In the genomic region with DNA sequence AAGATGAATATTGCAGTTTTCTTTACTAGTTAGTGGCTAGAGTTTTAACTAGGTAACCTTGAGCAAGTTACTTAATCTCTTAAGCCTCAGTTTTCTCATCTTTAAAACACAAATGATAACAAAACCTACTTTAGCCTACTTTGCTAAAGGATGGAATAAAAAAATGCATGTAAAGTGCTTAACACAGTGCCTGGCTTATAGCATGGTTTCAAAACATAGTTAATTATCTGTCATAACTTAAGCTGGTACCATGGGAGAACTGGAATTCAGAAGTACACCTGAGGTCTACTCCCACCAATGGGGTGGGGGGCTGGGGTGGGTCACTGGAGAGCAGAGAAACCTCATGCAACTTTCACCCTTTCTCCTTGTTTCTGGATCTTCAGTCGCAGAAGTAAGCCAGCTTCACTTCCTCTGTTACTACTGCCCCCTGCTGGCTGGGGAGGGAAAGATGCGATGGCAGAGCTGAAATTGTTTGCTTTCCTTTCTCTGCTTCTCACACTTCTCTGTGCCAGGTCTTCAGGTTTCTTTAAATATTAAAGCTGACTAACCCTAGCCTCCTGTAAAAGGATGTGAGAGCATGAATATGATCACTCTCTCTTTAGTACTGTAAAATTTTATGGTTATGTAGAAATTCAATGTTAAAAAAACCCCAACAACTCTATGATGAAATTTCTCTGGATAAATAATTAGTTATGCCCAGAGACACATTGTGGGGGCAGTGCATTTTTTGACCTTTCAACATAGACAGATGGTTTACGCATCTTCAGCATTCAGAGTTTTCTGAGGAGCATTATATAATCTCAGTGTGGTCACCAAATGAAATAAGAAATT, we compare ENCODE assay signal across 8 cellular contexts.
DNase-seq lines count a peak whose midpoint lies in the region; ATAC-seq and TF ChIP-seq lines count a peak whose summit lies in the region.

No MANE protein-coding gene starts in this region.

- ATAC-seq in body of pancreas, result peak; percentile 86
- ATAC-seq in GM21528 (IDR thresholded peaks at IDR 0.05; ENCODE audit: low FRiP score, unreplicated experiment), result no peak

- H3K27me3 ChIP-seq in body of pancreas (no peaks in the 10 kb centered on the region), spleen (replicated peaks in 1 of 7) (peaks cover 0 to 27% (median 0%) of the 10 kb centered on the region in 7 donors)

- WGBS in body of pancreas, 2 donors, result 6 to 11% methylated on average over 3 of the region's 3 CpGs
- WGBS in spleen, 5 donors, result 21 to 28% (median 23%) methylated on average over 3 of the region's 3 CpGs

- peak; percentile 68 for DNase-seq in Daoy (ENCODE audit: low read depth)
- DNase-seq in GOT3 (lab: John Stamatoyannopoulos, UW), result peak; percentile 28
- DNase-seq in NAMALWA (ENCODE audit: low spot score), result peak; percentile 84
- DNase-seq in T1000 (lab: John Stamatoyannopoulos, UW), result peak; percentile 51
- DNase-seq in body of pancreas, result peak; percentile 80 to 84 (median 82)
- DNase-seq in iPS-NIHi7 (ENCODE audit: extremely low spot score), result peak; percentile 85
- DNase-seq in spleen, result peak; percentile 92

- H3K4me1 ChIP-seq in body of pancreas, result peaks cover 34% of the 10 kb centered on the region
- H3K4me1 ChIP-seq in spleen, result peaks cover 0 to 12% (median 6%) of the 10 kb centered on the region in 6 donors

- no peaks in the 10 kb centered on the region for H3K9me3 ChIP-seq in body of pancreas
- H3K9me3 ChIP-seq in spleen, result peaks cover 0 to 1% (median 0%) of the 10 kb centered on the region in 8 donors

- H3K36me3 ChIP-seq in body of pancreas (replicated peaks in 1 of 2; ENCODE audit: insufficient read depth in 1 of 2, low read depth in 2 of 2) (no peaks in the 10 kb centered on the region), spleen (no peaks in the 10 kb centered on the region)

- peak; percentile 67 to 82 (median 76) for TF ChIP-seq CTCF in body of pancreas (IDR thresholded peaks at IDR 0.05)
- TF ChIP-seq CTCF in spleen (IDR thresholded peaks at IDR 0.05 in 8 of 11, conservative IDR thresholded peaks at IDR 0.05 in 3 of 11), result peak; percentile 49 to 93 (median 84)

- no peak for TF ChIP-seq POLR2A in body of pancreas (IDR thresholded peaks at IDR 0.05)
- no peak for TF ChIP-seq POLR2A in spleen (IDR thresholded peaks at IDR 0.05)

- intact Hi-C loops in body of pancreas (cut with DNase I) (loop anchor here (10.0 kb wide), 1 partner anchor 319 kb away; no protein-coding TSS in a partner anchor), spleen (cut with DNase I; ENCODE audit: low total_unique reads) (loop anchor here (5.0 to 10.0 kb wide), 3 partner anchors 299 to 391 kb away; no protein-coding TSS in a partner anchor)

- no peak overlapping the region for H3K4me3 ChIP-seq in body of pancreas
- H3K4me3 ChIP-seq in spleen, result no peak overlapping the region

- H3K27ac ChIP-seq in body of pancreas, result peak overlapping the region in 2 of 4 donors; percentile 1 to 29
- no peak overlapping the region for H3K27ac ChIP-seq in spleen

Comparison
In these comparisons a context has a peak if more than half of its experiments do, and no peak if none do; other contexts are left out.
1. DNase-seq: peak in every context shown above with its lines; median percentile 92 in spleen; 85 in iPS-NIHi7; 84 in NAMALWA; 82 in body of pancreas; 68 in Daoy; 51 in T1000; 28 in GOT3.